In genomic region chr13:20390526-20391175, GRCh38 we compare ENCODE assay signal across 15 cellular contexts.
"Had no signal": no experiment of that assay in that cellular context is flagged by ENCODE, and none has a peak within 500 bp of the region (broad histone marks: within the 10 kb centered on the region; RNA-seq: fewer than 3 reads in every experiment).

No MANE protein-coding gene starts in this region.

- ATAC-seq: T-helper 17 cell had no signal

- H3K9me3 Mint-ChIP-seq: neural progenitor cell had no signal

- DNase-seq: activated CD4-positive, alpha-beta T cell treated with anti-CD3 and anti-CD28 coated beads, Interleukin-2, amount 50 U/mL, for 48 hours; activated CD4-positive, CD25-positive, alpha-beta regulatory T cell treated with anti-CD3 and anti-CD28 coated beads, Interleukin-2, amount 50 U/mL, for 72 hours; activated CD8-positive, alpha-beta memory T cell treated with anti-CD3 and anti-CD28 coated beads, Interleukin-2, amount 50 U/mL, for 4 hours; activated naive CD4-positive, alpha-beta T cell treated with anti-CD3 and anti-CD28 coated beads for 36 hours; amniotic stem cell; brain microvascular endothelial cell; cerebellar nuclear complex; dorsolateral prefrontal cortex; stimulated activated CD4-positive, alpha-beta T cell treated with anti-CD3 and anti-CD28 coated beads, Interleukin-4, amount 100 ng/mL, for 4 hours; T-helper 17 cell; thyroid gland had no signal

- H3K4me3 ChIP-seq: dorsolateral prefrontal cortex, neural progenitor cell, skin epidermis, thyroid gland, vagina had no signal

- H3K27me3 Mint-ChIP-seq: T-helper 17 cell had no signal

- H3K36me3 Mint-ChIP-seq: neural progenitor cell had no signal

- H3K27ac ChIP-seq: brain microvascular endothelial cell, neural progenitor cell, thyroid gland, vagina had no signal

- H3K4me1 ChIP-seq: neural progenitor cell had no signal

- H3K36me3 ChIP-seq: brain microvascular endothelial cell, neural progenitor cell, thyroid gland, vagina had no signal

- H3K27ac Mint-ChIP-seq: activated naive CD4-positive, alpha-beta T cell treated with anti-CD3 and anti-CD28 coated beads for 36 hours; activated T-helper 1 cell treated with anti-CD3 and anti-CD28 coated beads, Interleukin-12 subunit alpha, Interleukin-12 subunit beta, Interleukin-2, Interleukin-4 antibody, amounts not matched to agents 30 ng/mL and 10 ng/mL and 1 ng/mL, durations not matched to agents 14 hours and 24 hours and 36 hours; neural progenitor cell; T-helper 17 cell had no signal

- H3K27me3 ChIP-seq: brain microvascular endothelial cell, dorsolateral prefrontal cortex, neural progenitor cell, thyroid gland, vagina had no signal

- H3K4me3 Mint-ChIP-seq: activated naive CD4-positive, alpha-beta T cell treated with anti-CD3 and anti-CD28 coated beads for 36 hours; activated T-helper 1 cell treated with anti-CD3 and anti-CD28 coated beads, Interleukin-12 subunit alpha, Interleukin-12 subunit beta, Interleukin-2, Interleukin-4 antibody, amounts not matched to agents 30 ng/mL and 10 ng/mL and 1 ng/mL, durations not matched to agents 14 hours and 24 hours and 36 hours; neural progenitor cell; T-helper 17 cell had no signal

- H3K9me3 ChIP-seq: thyroid gland, vagina had no signal
